Comparison of ENCODE assay signal across 24 cellular contexts in the genomic region with DNA sequence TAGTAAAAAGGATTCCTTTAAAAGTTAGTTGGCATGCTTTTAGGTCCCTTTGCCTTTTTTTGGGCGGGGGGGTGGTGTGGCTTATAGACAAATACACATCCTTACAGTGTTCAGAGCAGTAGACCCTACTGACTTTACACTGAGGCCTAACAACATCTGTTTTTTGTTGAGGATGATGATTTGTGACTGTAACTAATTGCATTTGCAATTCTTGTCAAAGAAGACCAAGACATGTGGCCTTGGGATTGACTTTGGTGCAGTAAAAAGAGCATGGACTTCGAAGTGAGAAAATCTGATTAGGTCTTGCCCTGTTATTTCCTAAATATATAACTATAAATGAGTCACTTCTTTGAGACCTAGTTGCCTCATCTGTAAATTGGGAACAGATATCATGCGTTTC.
A peak's percentile ranks its signal among the peaks of the same experiment; 100 is the strongest.
DNase-seq lines count a peak whose midpoint lies in the region; ATAC-seq, FAIRE-seq and TF ChIP-seq lines count a peak whose summit lies in the region.
"Had no signal": no experiment of that assay in that cellular context is flagged by ENCODE, and none has a peak within 500 bp of the region (broad histone marks: within the 10 kb centered on the region; RNA-seq: fewer than 3 reads in every experiment).

No MANE protein-coding gene starts in this region.

- no peaks in the 10 kb centered on the region for H3K9me2 ChIP-seq in neural cell (ENCODE audit: insufficient read depth, low read length)

- peaks cover 13% of the 10 kb centered on the region; the same call in 1 of the 2 replicates for H3K36me3 ChIP-seq in SK-N-MC (ENCODE audit: insufficient read depth, low read length)
- no peaks in the 10 kb centered on the region for H3K36me3 ChIP-seq in neural cell (ENCODE audit: insufficient read depth, low read length)
- H3K36me3 ChIP-seq: BE2C, BLaER1 had no signal

- H3K4me3 ChIP-seq in SK-N-MC, result peak overlapping the region; percentile 43
- H3K4me3 ChIP-seq in neural cell (ENCODE audit: low read length), result no peak overlapping the region
- H3K4me3 ChIP-seq: A549, BLaER1, GM12878 had no signal

- ATAC-seq in GM18517 (IDR thresholded peaks at IDR 0.05; ENCODE audit: unreplicated experiment), result no peak
- ATAC-seq: A549, GM12878 had no signal

- no peaks in the 10 kb centered on the region for H4K20me1 ChIP-seq in neural cell (ENCODE audit: insufficient read depth)
- H4K20me1 ChIP-seq: BLaER1 had no signal

- H3K79me2 ChIP-seq in neural cell (replicated peaks; ENCODE audit: insufficient read depth, low read length), result no peaks in the 10 kb centered on the region

- H3F3A ChIP-seq in neural cell (ENCODE audit: insufficient read depth, low read length, poor library complexity, severe bottlenecking), result peaks cover 4% of the 10 kb centered on the region

- H3K9ac ChIP-seq in SK-N-MC (ENCODE audit: insufficient read length) (peak overlapping the region; percentile 23), neural cell (ENCODE audit: low read length) (no peak overlapping the region)
- H3K9ac ChIP-seq: BLaER1 had no signal

- no peaks in the 10 kb centered on the region for H3K27me3 ChIP-seq in neural cell (ENCODE audit: insufficient read depth, low read depth, low read length)
- H3K27me3 ChIP-seq: BE2C, BLaER1 had no signal

- no peak for TF ChIP-seq POLR2A in GM12891 (IDR thresholded peaks at IDR 0.05; ENCODE audit: low read depth, low read length)

- peak; percentile 45 for DNase-seq in NCI-H82 (lab: John Stamatoyannopoulos, UW)
- no peak for DNase-seq in NCI-H82 treated with DMSO at 0.1 percent for 48 hours (lab: John Stamatoyannopoulos, UW; ENCODE audit: unreplicated experiment)
- no peak for DNase-seq in SK-N-MC (ENCODE audit: low read depth, low spot score)
- DNase-seq in GM12891 (ENCODE audit: insufficient read length, low spot score), result no peak
- DNase-seq: ACHN; BE2C; C1 segment of cervical spinal cord; CD4-positive, alpha-beta memory T cell; CD4-positive, CD25-positive, alpha-beta regulatory T cell; CD8-positive, alpha-beta memory T cell; COR-L47; DMS 273 treated with DMSO at 0.1 percent for 48 hours; DMS153; DMS53; DMS79; DND-41; EL; GDM1 had no signal

- H3K4me2 ChIP-seq in neural cell (ENCODE audit: low read length), result no peak overlapping the region
- H3K4me2 ChIP-seq: A549, BLaER1 had no signal

- no peak for TF ChIP-seq EP300 in neural cell (conservative IDR thresholded peaks at IDR 0.05; ENCODE audit: poor library complexity, severe bottlenecking)

- no peak for FAIRE-seq in GM12891 (lab: Jason Lieb, UNC)
- FAIRE-seq: GM12878 had no signal

- TF ChIP-seq RAD21 in neural cell (conservative IDR thresholded peaks at IDR 0.05), result no peak

- H3K9me3 ChIP-seq in SK-N-MC (ENCODE audit: low read depth, low read length), result no peaks in the 10 kb centered on the region
- no peaks in the 10 kb centered on the region for H3K9me3 ChIP-seq in neural cell (ENCODE audit: low read length)
- H3K9me3 ChIP-seq: A549, BE2C, BLaER1 had no signal

- no peak overlapping the region for H2AFZ ChIP-seq in neural cell (ENCODE audit: low read depth, low read length)

- H3K27ac ChIP-seq in SK-N-MC (peak overlapping the region; percentile 81), neural cell (ENCODE audit: low read length) (peak overlapping the region; percentile 35)
- H3K27ac ChIP-seq: 22Rv1, A549, BLaER1 had no signal

- TF ChIP-seq CTCF in neural cell (IDR thresholded peaks at IDR 0.05; ENCODE audit: poor library complexity, severe bottlenecking), result no peak

TF ChIP-seq in neural cell, 6 proteins besides CTCF, POLR2A, EP300 and RAD21:
- TF ChIP-seq POLR2AphosphoS5 (IDR thresholded peaks at IDR 0.05) (no peak), SMC3 (conservative IDR thresholded peaks at IDR 0.05; ENCODE audit: poor library complexity) (no peak), EZH2 (IDR thresholded peaks at IDR 0.05; ENCODE audit: borderline replicate concordance, insufficient read depth, low read length, poor library complexity, severe bottlenecking) (no peak), TAF1 (IDR thresholded peaks at IDR 0.05; ENCODE audit: low read depth) (no peak), MXI1 (conservative IDR thresholded peaks at IDR 0.05; ENCODE audit: poor library complexity, severe bottlenecking) (no peak)
- TF ChIP-seq, protein P1, sequence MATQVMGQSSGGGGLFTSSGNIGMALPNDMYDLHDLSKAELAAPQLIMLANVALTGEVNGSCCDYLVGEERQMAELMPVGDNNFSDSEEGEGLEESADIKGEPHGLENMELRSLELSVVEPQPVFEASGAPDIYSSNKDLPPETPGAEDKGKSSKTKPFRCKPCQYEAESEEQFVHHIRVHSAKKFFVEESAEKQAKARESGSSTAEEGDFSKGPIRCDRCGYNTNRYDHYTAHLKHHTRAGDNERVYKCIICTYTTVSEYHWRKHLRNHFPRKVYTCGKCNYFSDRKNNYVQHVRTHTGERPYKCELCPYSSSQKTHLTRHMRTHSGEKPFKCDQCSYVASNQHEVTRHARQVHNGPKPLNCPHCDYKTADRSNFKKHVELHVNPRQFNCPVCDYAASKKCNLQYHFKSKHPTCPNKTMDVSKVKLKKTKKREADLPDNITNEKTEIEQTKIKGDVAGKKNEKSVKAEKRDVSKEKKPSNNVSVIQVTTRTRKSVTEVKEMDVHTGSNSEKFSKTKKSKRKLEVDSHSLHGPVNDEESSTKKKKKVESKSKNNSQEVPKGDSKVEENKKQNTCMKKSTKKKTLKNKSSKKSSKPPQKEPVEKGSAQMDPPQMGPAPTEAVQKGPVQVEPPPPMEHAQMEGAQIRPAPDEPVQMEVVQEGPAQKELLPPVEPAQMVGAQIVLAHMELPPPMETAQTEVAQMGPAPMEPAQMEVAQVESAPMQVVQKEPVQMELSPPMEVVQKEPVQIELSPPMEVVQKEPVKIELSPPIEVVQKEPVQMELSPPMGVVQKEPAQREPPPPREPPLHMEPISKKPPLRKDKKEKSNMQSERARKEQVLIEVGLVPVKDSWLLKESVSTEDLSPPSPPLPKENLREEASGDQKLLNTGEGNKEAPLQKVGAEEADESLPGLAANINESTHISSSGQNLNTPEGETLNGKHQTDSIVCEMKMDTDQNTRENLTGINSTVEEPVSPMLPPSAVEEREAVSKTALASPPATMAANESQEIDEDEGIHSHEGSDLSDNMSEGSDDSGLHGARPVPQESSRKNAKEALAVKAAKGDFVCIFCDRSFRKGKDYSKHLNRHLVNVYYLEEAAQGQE (IDR thresholded peaks at IDR 0.05; ENCODE audit: borderline replicate concordance), result no peak

TF ChIP-seq in GM12891, 5 proteins besides CTCF, POLR2A, EP300 and RAD21:
- TF ChIP-seq POU2F2 (IDR thresholded peaks at IDR 0.05; ENCODE audit: low read depth, low read length) (no peak), POLR2AphosphoS5 (IDR thresholded peaks at IDR 0.05; ENCODE audit: low read depth, low read length) (no peak), SPI1 (IDR thresholded peaks at IDR 0.05; ENCODE audit: low read depth, low read length) (no peak), PAX5 (IDR thresholded peaks at IDR 0.05; ENCODE audit: insufficient read depth, low read length, severe bottlenecking) (no peak), TAF1 (IDR thresholded peaks at IDR 0.05; ENCODE audit: low read depth, low read length) (no peak)
